Comparison of ENCODE assay signal across 18 cellular contexts in genomic region chr2:36197192-36197591, GRCh38.
"Had no signal": no experiment of that assay in that cellular context is flagged by ENCODE, and none has a peak within 500 bp of the region (broad histone marks: within the 10 kb centered on the region; RNA-seq: fewer than 3 reads in every experiment).

No MANE protein-coding gene starts in this region.

- H3K27ac ChIP-seq: dorsolateral prefrontal cortex, heart left ventricle, neutrophil, right atrium auricular region, sigmoid colon, suprapubic skin, thyroid gland had no signal

- H3K36me3 ChIP-seq: heart left ventricle, neutrophil, right atrium auricular region, sigmoid colon, suprapubic skin, thyroid gland had no signal

- H3K27me3 ChIP-seq: dorsolateral prefrontal cortex, heart left ventricle, neutrophil, right atrium auricular region, sigmoid colon, suprapubic skin, thyroid gland had no signal

- H3K4me1 ChIP-seq: heart left ventricle, right atrium auricular region, sigmoid colon, suprapubic skin, thyroid gland had no signal

- H3K4me3 ChIP-seq: dorsolateral prefrontal cortex, heart left ventricle, mucosa of descending colon, right atrium auricular region, sigmoid colon, suprapubic skin, thyroid gland had no signal

- DNase-seq: cortex of kidney; dorsolateral prefrontal cortex; effector CD8-positive, alpha-beta T cell; heart left ventricle; hypothalamus; islet precursor cell; mammary epithelial cell; mucosa of descending colon; naive thymus-derived CD8-positive, alpha-beta T cell; posterior cingulate gyrus; sigmoid colon; small intestine; stimulated activated CD4-positive, alpha-beta T cell treated with anti-CD3 and anti-CD28 coated beads, Interleukin-12 subunit alpha, Interleukin-12 subunit beta, amount 100 ng/mL, for 4 hours; stimulated activated naive CD4-positive, alpha-beta T cell treated with Interleukin-2 at 50 U/mL for 16 hours; thyroid gland had no signal

- H3K9me3 ChIP-seq: mucosa of descending colon, neutrophil, suprapubic skin, thyroid gland had no signal
